Comparison of ENCODE assay signal across 31 cellular contexts in the genomic region with DNA sequence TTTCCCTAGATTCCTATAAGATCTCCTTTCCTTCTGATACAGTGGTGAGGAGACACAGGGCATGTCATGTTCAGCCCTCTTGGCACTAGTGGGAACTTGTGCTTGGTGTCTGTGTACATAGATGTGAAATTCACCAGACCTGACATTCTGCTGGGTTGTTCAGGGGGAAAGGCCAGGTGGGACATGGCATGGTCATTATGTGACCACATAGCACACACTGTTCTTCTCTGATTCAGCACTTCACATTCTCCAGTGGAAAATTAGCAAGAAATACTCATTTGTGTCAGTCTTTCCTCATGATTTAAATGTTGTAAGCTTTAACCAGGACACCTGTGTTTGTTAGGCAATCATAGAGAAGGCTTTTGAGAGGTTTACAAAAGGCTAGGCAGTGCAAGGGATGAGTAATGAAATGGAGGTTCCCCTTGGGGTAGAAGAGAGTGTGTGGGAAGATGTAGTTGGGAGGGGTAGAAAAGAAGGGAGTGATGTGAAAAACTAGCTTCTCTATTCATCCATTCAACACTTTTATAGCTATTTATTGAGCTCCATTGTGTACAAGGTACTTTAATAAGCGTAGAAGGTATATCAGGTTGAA.
"Had no signal": no experiment of that assay in that cellular context is flagged by ENCODE, and none has a peak within 500 bp of the region (broad histone marks: within the 10 kb centered on the region; RNA-seq: fewer than 3 reads in every experiment).

No MANE protein-coding gene starts in this region.

- H3K79me2 ChIP-seq: hepatocyte had no signal

- ATAC-seq: foreskin keratinocyte, T-helper 17 cell, upper lobe of right lung, WTC11 had no signal

- H3K27ac ChIP-seq: brain microvascular endothelial cell, esophagus muscularis mucosa, foreskin keratinocyte, hepatocyte, right lobe of liver, suprapubic skin, tibial artery, upper lobe of right lung had no signal

- H3K36me3 ChIP-seq: brain microvascular endothelial cell, esophagus muscularis mucosa, right lobe of liver, suprapubic skin, tibial artery, upper lobe of right lung had no signal

- H3K27me3 ChIP-seq: brain microvascular endothelial cell, esophagus muscularis mucosa, foreskin keratinocyte, right lobe of liver, suprapubic skin, tibial artery, upper lobe of right lung had no signal

- DNase-seq: activated CD4-positive, alpha-beta memory T cell treated with anti-CD3 and anti-CD28 coated beads, Interleukin-2, amount 10 ng/mL, durations not matched to agents 7 days and 5 days; activated CD4-positive, alpha-beta T cell treated with anti-CD3 and anti-CD28 coated beads for 1 hour; activated CD4-positive, alpha-beta T cell treated with anti-CD3 and anti-CD28 coated beads, Interleukin-2, amount 10 ng/mL, durations not matched to agents 7 days and 5 days; activated CD8-positive, alpha-beta memory T cell treated with anti-CD3 and anti-CD28 coated beads, Interleukin-2, amount 50 U/mL, for 48 hours; activated gamma-delta T cell; activated naive CD4-positive, alpha-beta T cell treated with anti-CD3 and anti-CD28 coated beads, Interleukin-2, amount 10 ng/mL, durations not matched to agents 7 days and 5 days; activated naive CD8-positive, alpha-beta T cell treated with anti-CD3 and anti-CD28 coated beads, Interleukin-2, amount 10 ng/mL, durations not matched to agents 7 days and 5 days; activated T-cell treated with anti-CD3 and anti-CD28 coated beads, Interleukin-2, amount 50 U/mL, for 24 hours; amniotic stem cell; brain microvascular endothelial cell; central memory CD4-positive, alpha-beta T cell; endodermal cell; foreskin keratinocyte; islet precursor cell; mammary epithelial cell; posterior cingulate gyrus; right lobe of liver; small intestine; stimulated activated CD4-positive, alpha-beta T cell treated with anti-CD3 and anti-CD28 coated beads, Interleukin-1b, Interleukin-23, amount 100 ng/mL, for 48 hours; stimulated activated CD4-positive, alpha-beta T cell treated with anti-CD3 and anti-CD28 coated beads, Interleukin-4, amount 100 ng/mL, for 4 hours; stimulated activated CD8-positive, alpha-beta memory T cell treated with anti-CD3 and anti-CD28 coated beads, Interleukin-4, amount 100 ng/mL, for 48 hours; stimulated activated naive CD4-positive, alpha-beta T cell; T-helper 17 cell; T1000; tibial artery; upper lobe of right lung had no signal

- H2AFZ ChIP-seq: hepatocyte had no signal

- H3K4me3 ChIP-seq: esophagus muscularis mucosa, hepatocyte, right lobe of liver, suprapubic skin, tibial artery, upper lobe of right lung had no signal

- H3K4me2 ChIP-seq: hepatocyte had no signal

- H3K4me1 ChIP-seq: esophagus muscularis mucosa, foreskin keratinocyte, suprapubic skin, tibial artery, upper lobe of right lung had no signal

- H3K9me3 ChIP-seq: esophagus muscularis mucosa, right lobe of liver, tibial artery, upper lobe of right lung had no signal

- FAIRE-seq: astrocyte, small intestine had no signal
